ENCODE assay signal across 10 cellular contexts in genomic region chr17:4908301-4908700, GRCh38. TPM values are rescaled to one million over a fixed set of nuclear protein-coding genes. Genes with fewer than 3 reads are reported as not detected.
DNase-seq lines count a peak whose midpoint lies in the region; ATAC-seq and TF ChIP-seq lines count a peak whose summit lies in the region.
"Had no signal": no experiment of that assay in that cellular context is flagged by ENCODE, and none has a peak within 500 bp of the region (broad histone marks: within the 10 kb centered on the region; RNA-seq: fewer than 3 reads in every experiment).

No MANE protein-coding gene starts in this region.

- no peaks in the 10 kb centered on the region for H3K27me3 ChIP-seq in CD4-positive, alpha-beta memory T cell (ENCODE audit: insufficient read depth, low read length)
- no peaks in the 10 kb centered on the region for H3K27me3 ChIP-seq in HUES64 (ENCODE audit: insufficient read depth, low read length)

- peaks cover 4 to 11% (median 6%) of the 10 kb centered on the region in 4 donors for H3K4me1 Mint-ChIP-seq in CD4-positive, alpha-beta memory T cell
- no peaks in the 10 kb centered on the region for H3K4me1 Mint-ChIP-seq in endothelial cell (ENCODE audit: unreplicated experiment)

- no peak for DNase-seq in CD4-positive, alpha-beta memory T cell
- peak; percentile 33 for DNase-seq in endothelial cell (ENCODE audit: low spot score)
- peak; percentile 20 for DNase-seq in myocyte (ENCODE audit: low read depth)
- no peak for DNase-seq in GM10266 (ENCODE audit: extremely low spot score)
- no peak for DNase-seq in T-helper 9 cell
- DNase-seq in NCI-H187 (lab: John Stamatoyannopoulos, UW), result no peak
- DNase-seq: NCI-H1436 treated with DMSO at 0.1 percent for 48 hours had no signal

- TF ChIP-seq CTCF in endothelial cell (IDR thresholded peaks at IDR 0.05; ENCODE audit: unreplicated experiment) (no peak), GM10266 (IDR thresholded peaks at IDR 0.05; ENCODE audit: control insufficient read depth, insufficient read depth, low read depth, missing control alignments) (no peak)

- intact Hi-C loops in CD4-positive, alpha-beta memory T cell (cut with micrococcal nuclease), result no loop called here

- no peak for ATAC-seq in HG02759 (IDR thresholded peaks at IDR 0.05; ENCODE audit: unreplicated experiment)

- no peaks in the 10 kb centered on the region for H3K36me3 ChIP-seq in CD4-positive, alpha-beta memory T cell (ENCODE audit: insufficient read depth, low read length)
- no peaks in the 10 kb centered on the region for H3K36me3 ChIP-seq in HUES64 (ENCODE audit: insufficient read depth, low read length)

- no peak overlapping the region for H3K27ac Mint-ChIP-seq in CD4-positive, alpha-beta memory T cell
- no peak overlapping the region for H3K27ac Mint-ChIP-seq in endothelial cell (ENCODE audit: unreplicated experiment)
- H3K27ac Mint-ChIP-seq: activated naive CD8-positive, alpha-beta T cell had no signal

- WGBS in HUES64, result 31% methylated on average over 10 of the region's 10 CpGs

- H3K9ac ChIP-seq in HUES64 (ENCODE audit: low read depth, low read length), result peak overlapping the region; percentile 7; the same call in 1 of the 2 replicates

- no peak overlapping the region for H3K4me3 ChIP-seq in CD4-positive, alpha-beta memory T cell (ENCODE audit: low read length in 2 of 2)
- H3K4me3 ChIP-seq in HUES64 (ENCODE audit: low read length), result no peak overlapping the region

- no peak overlapping the region for H3K4me3 Mint-ChIP-seq in CD4-positive, alpha-beta memory T cell
- H3K4me3 Mint-ChIP-seq in endothelial cell (ENCODE audit: unreplicated experiment), result no peak overlapping the region
- H3K4me3 Mint-ChIP-seq: activated naive CD8-positive, alpha-beta T cell had no signal

- H3K9me3 ChIP-seq in CD4-positive, alpha-beta memory T cell (ENCODE audit: control insufficient read depth in 1 of 2, low read length in 2 of 2), result no peaks in the 10 kb centered on the region
- H3K9me3 ChIP-seq in HUES64 (ENCODE audit: insufficient read depth, low read depth, low read length), result no peaks in the 10 kb centered on the region

- no peaks in the 10 kb centered on the region for H3K9me3 Mint-ChIP-seq in CD4-positive, alpha-beta memory T cell
- no peaks in the 10 kb centered on the region for H3K9me3 Mint-ChIP-seq in endothelial cell (ENCODE audit: unreplicated experiment)

- POLR2A ChIA-PET in CD4-positive, alpha-beta memory T cell (lab: Charles Lee; ENCODE audit: partially characterized antibody), result interaction anchor here (0.7 to 2.4 kb wide), 10 partner anchors 9 to 78 kb away, joined by 3 to 46 read pairs (median 4); partner anchors contain the start of genes C17orf107, RNF167, SLC25A11 and SPAG7

- no peaks in the 10 kb centered on the region for H3K36me3 Mint-ChIP-seq in CD4-positive, alpha-beta memory T cell
- no peaks in the 10 kb centered on the region for H3K36me3 Mint-ChIP-seq in endothelial cell (ENCODE audit: low read depth, unreplicated experiment)
- H3K36me3 Mint-ChIP-seq: activated naive CD8-positive, alpha-beta T cell had no signal

- CTCF ChIA-PET in CD4-positive, alpha-beta memory T cell (lab: Charles Lee; ENCODE audit: partially characterized antibody), result interaction anchor here (0.8 to 4.1 kb wide), 25 partner anchors 9 to 341 kb away, joined by 3 to 41 read pairs (median 5); partner anchors contain the start of genes ARRB2, C17orf107, CAMTA2 and ENO3

- H3K4me1 ChIP-seq in CD4-positive, alpha-beta memory T cell (ENCODE audit: insufficient read depth, low read length), result peaks cover 22% of the 10 kb centered on the region
- peaks cover 10% of the 10 kb centered on the region for H3K4me1 ChIP-seq in HUES64 (ENCODE audit: insufficient read depth, low read length)

- no peaks in the 10 kb centered on the region for H3K27me3 Mint-ChIP-seq in CD4-positive, alpha-beta memory T cell
- H3K27me3 Mint-ChIP-seq in endothelial cell (ENCODE audit: unreplicated experiment), result peaks cover 9% of the 10 kb centered on the region
- H3K27me3 Mint-ChIP-seq: activated naive CD8-positive, alpha-beta T cell had no signal

- peak overlapping the region; percentile 5 for H3K27ac ChIP-seq in CD4-positive, alpha-beta memory T cell (ENCODE audit: low read depth, low read length)
- H3K27ac ChIP-seq in HUES64 (ENCODE audit: low read depth, low read length), result peak overlapping the region; percentile 10; the same call in 1 of the 2 replicates

RNA-seq across cellular contexts. Expression of gene CHRNE, which starts 5.4 kb away (rescaled TPM):
- 1 to 10 TPM in 1 of 2 experiments, under 1 TPM in 1; 0.64 to 1.3 TPM for total RNA-seq in CD4-positive, alpha-beta memory T cell
- polyA plus RNA-seq in CD4-positive, alpha-beta memory T cell, result under 1 TPM; 0.08 to 0.21 TPM
- 0.10 TPM for polyA plus RNA-seq in HUES64 (2013, experiment 1 of 2)
- 0.19 TPM for polyA plus RNA-seq in HUES64 (2013, experiment 2 of 2)
- total RNA-seq in endothelial cell (ENCODE audit: unreplicated experiment) (1.2 TPM), myocyte (not detected in 2 replicates)
- 0.10 TPM for polyA plus RNA-seq in myocyte (2012)

RNA-seq across cellular contexts. Expression of gene C17orf107, which starts 9.0 kb away (rescaled TPM):
- 1 to 10 TPM; 4.3 to 5.0 TPM for total RNA-seq in CD4-positive, alpha-beta memory T cell
- under 1 TPM; 0.50 to 0.68 TPM for polyA plus RNA-seq in CD4-positive, alpha-beta memory T cell
- 0.65 TPM for polyA plus RNA-seq in HUES64 (2013, experiment 1 of 2)
- polyA plus RNA-seq in HUES64 (2013, experiment 2 of 2), result 0.76 TPM
- 2.3 TPM for total RNA-seq in endothelial cell (ENCODE audit: unreplicated experiment)
- 0.42 and 0.94 TPM in 2 replicates for total RNA-seq in myocyte
- polyA plus RNA-seq in myocyte (2012), result 0.15 TPM

RNA-seq across cellular contexts. Expression of gene GP1BA, which starts 23.8 kb away (rescaled TPM):
- total RNA-seq in CD4-positive, alpha-beta memory T cell, result not detected
- polyA plus RNA-seq in CD4-positive, alpha-beta memory T cell, result not detected
- not detected for polyA plus RNA-seq in HUES64 (2013, experiment 1 of 2)
- polyA plus RNA-seq in HUES64 (2013, experiment 2 of 2), result not detected
- total RNA-seq in endothelial cell (ENCODE audit: unreplicated experiment) (1.3 TPM), myocyte (not detected in 2 replicates)
- polyA plus RNA-seq in myocyte (2012), result 1.0 TPM

RNA-seq across cellular contexts. Expression of gene SLC25A11, which starts 31.5 kb away (rescaled TPM):
- 10 to 100 TPM; 43.5 to 49.5 TPM for total RNA-seq in CD4-positive, alpha-beta memory T cell
- polyA plus RNA-seq in CD4-positive, alpha-beta memory T cell, result 100 to 1,000 TPM in 1 of 2 donors, 10 to 100 TPM in 1; 55.1 to 101 TPM
- polyA plus RNA-seq in HUES64 (2013, experiment 1 of 2), result 53.6 TPM
- 54.9 TPM for polyA plus RNA-seq in HUES64 (2013, experiment 2 of 2)
- total RNA-seq in endothelial cell (ENCODE audit: unreplicated experiment) (47.5 TPM), myocyte (87.4 and 100 TPM in 2 replicates)
- 98.8 TPM for polyA plus RNA-seq in myocyte (2012)

RNA-seq across cellular contexts. Expression of gene RNF167, which starts 31.8 kb away (rescaled TPM):
- 100 to 1,000 TPM; 154 to 172 TPM for total RNA-seq in CD4-positive, alpha-beta memory T cell
- 10 to 100 TPM; 52.4 to 61.5 TPM for polyA plus RNA-seq in CD4-positive, alpha-beta memory T cell
- 93.3 TPM for polyA plus RNA-seq in HUES64 (2013, experiment 1 of 2)
- 106 TPM for polyA plus RNA-seq in HUES64 (2013, experiment 2 of 2)
- total RNA-seq in endothelial cell (ENCODE audit: unreplicated experiment) (92.3 TPM), myocyte (40.1 and 53.3 TPM in 2 replicates)
- polyA plus RNA-seq in myocyte (2012), result 108 TPM

Comparison
In these comparisons a context has a peak if more than half of its experiments do, and no peak if none do; other contexts are left out.
1. DNase-seq: peak in endothelial cell (single experiment) and myocyte (single experiment); none in CD4-positive, alpha-beta memory T cell (0 of 5), GM10266 (single experiment), T-helper 9 cell (single experiment) and NCI-H187 (0 of 2).